ENCODE assay signal across 17 cellular contexts in genomic region chr3:29310865-29311264, GRCh38. TPM values are rescaled to one million over a fixed set of nuclear protein-coding genes. Genes with fewer than 3 reads are reported as not detected.
A peak's percentile ranks its signal among the peaks of the same experiment; 100 is the strongest.
DNase-seq lines count a peak whose midpoint lies in the region; ATAC-seq and TF ChIP-seq lines count a peak whose summit lies in the region.
"Had no signal": no experiment of that assay in that cellular context is flagged by ENCODE, and none has a peak within 500 bp of the region (broad histone marks: within the 10 kb centered on the region; RNA-seq: fewer than 3 reads in every experiment).

No MANE protein-coding gene starts in this region.

- TF ChIP-seq POLR2A in thyroid gland (IDR thresholded peaks at IDR 0.05), result no peak

- DNase-seq in BE2C, result peak; percentile 42
- DNase-seq in NCI-H69 (lab: John Stamatoyannopoulos, UW), result peak; percentile 22
- DNase-seq in thyroid gland, result no peak
- no peak for DNase-seq in mesothelial cell of epicardium (ENCODE audit: low spot score in 2 of 2, unreplicated experiment in 2 of 2)
- DNase-seq: AML-193; CD4-positive, alpha-beta memory T cell; DMS153; DMS79; GDM1; GM23248 had no signal

- no peaks in the 10 kb centered on the region for H3K36me3 Mint-ChIP-seq in mesothelial cell of epicardium
- H3K36me3 Mint-ChIP-seq: CD14-positive monocyte; CD4-positive, alpha-beta memory T cell had no signal

- H3K9me3 ChIP-seq in BE2C, result no peaks in the 10 kb centered on the region
- no peaks in the 10 kb centered on the region for H3K9me3 ChIP-seq in thyroid gland
- H3K9me3 ChIP-seq: BLaER1, HAP-1 had no signal

- intact Hi-C loops in thyroid gland (cut with DNase I), result no loop called here

- peak overlapping the region; percentile 46 to 67 (median 59) for H3K27ac ChIP-seq in thyroid gland
- H3K27ac ChIP-seq: BLaER1, GM23248, HL-60 had no signal

- no peaks in the 10 kb centered on the region for H3K27me3 Mint-ChIP-seq in mesothelial cell of epicardium (ENCODE audit: low read depth)
- H3K27me3 Mint-ChIP-seq: CD4-positive, alpha-beta memory T cell had no signal

- 96 to 97% methylated on average over 1 of the region's 1 CpG for WGBS in thyroid gland, 2 donors

- H3K27me3 ChIP-seq in BE2C (no peaks in the 10 kb centered on the region), thyroid gland (no peaks in the 10 kb centered on the region)
- H3K27me3 ChIP-seq: BLaER1 had no signal

- 0 out of 2 replicates have a peak, but pooled peaks cover 6% of the 10 kb centered on the region for H3K36me3 ChIP-seq in BE2C
- H3K36me3 ChIP-seq in thyroid gland, result no peaks in the 10 kb centered on the region
- H3K36me3 ChIP-seq: BLaER1, HAP-1 had no signal

- H3K27ac Mint-ChIP-seq in mesothelial cell of epicardium, result no peak overlapping the region
- H3K27ac Mint-ChIP-seq: CD14-positive monocyte; CD4-positive, alpha-beta memory T cell had no signal

- H3K4me1 ChIP-seq in BE2C, result peaks cover 37% of the 10 kb centered on the region
- peaks cover 42 to 62% of the 10 kb centered on the region in 2 donors for H3K4me1 ChIP-seq in thyroid gland
- H3K4me1 ChIP-seq: BLaER1, HAP-1 had no signal

- no peak overlapping the region for H3K4me3 Mint-ChIP-seq in mesothelial cell of epicardium
- H3K4me3 Mint-ChIP-seq: CD14-positive monocyte; CD4-positive, alpha-beta memory T cell had no signal

- H3K4me3 ChIP-seq in BE2C (ENCODE audit: low read depth, low read length) (peak overlapping the region; percentile 17), thyroid gland (replicated peaks in 1 of 3) (no peak overlapping the region)
- H3K4me3 ChIP-seq: BLaER1, GM23248, HAP-1 had no signal

- peaks cover 38% of the 10 kb centered on the region for H3K4me1 Mint-ChIP-seq in mesothelial cell of epicardium
- H3K4me1 Mint-ChIP-seq: CD14-positive monocyte; CD4-positive, alpha-beta memory T cell had no signal

- ATAC-seq in SK-N-SH treated with all-trans-retinoic acid at 6 μM for 48 hours (peak; percentile 40; the same call in 2 of the 3 replicates), GM18873 (IDR thresholded peaks at IDR 0.05; ENCODE audit: low FRiP score, unreplicated experiment) (no peak), GM18519 (IDR thresholded peaks at IDR 0.05; ENCODE audit: low FRiP score, unreplicated experiment) (no peak)

- TF ChIP-seq CTCF in BE2C (IDR thresholded peaks at IDR 0.05; ENCODE audit: low read depth, low read length) (no peak), thyroid gland (IDR thresholded peaks at IDR 0.05) (no peak), mesothelial cell of epicardium (IDR thresholded peaks at IDR 0.05; ENCODE audit: unreplicated experiment) (no peak)

- no peaks in the 10 kb centered on the region for H3K9me3 Mint-ChIP-seq in mesothelial cell of epicardium

TF ChIP-seq in SK-N-SH treated with all-trans-retinoic acid at 6 μM for 48 hours, 23 proteins besides CTCF, POLR2A, EP300 and RAD21 (continues in another document):
- TF ChIP-seq BACH2 (CRISPR knock-in tag; IDR thresholded peaks at IDR 0.05; ENCODE audit: borderline replicate concordance) (no peak), ZC3H10 (CRISPR knock-in tag; IDR thresholded peaks at IDR 0.05) (no peak), TOX (CRISPR knock-in tag; IDR thresholded peaks at IDR 0.05; ENCODE audit: borderline replicate concordance) (no peak), RARB (CRISPR knock-in tag; IDR thresholded peaks at IDR 0.05) (no peak), ZNF8 (CRISPR knock-in tag; IDR thresholded peaks at IDR 0.05) (no peak), GLIS3 (CRISPR knock-in tag; IDR thresholded peaks at IDR 0.05) (no peak), CSDC2 (CRISPR knock-in tag; IDR thresholded peaks at IDR 0.05) (no peak), ZNF70 (CRISPR knock-in tag; IDR thresholded peaks at IDR 0.05) (no peak), OSR1 (CRISPR knock-in tag; IDR thresholded peaks at IDR 0.05) (no peak), SNAI2 (CRISPR knock-in tag; IDR thresholded peaks at IDR 0.05) (no peak), ZFP3 (CRISPR knock-in tag; IDR thresholded peaks at IDR 0.05) (no peak), ZNF565 (CRISPR knock-in tag; conservative IDR thresholded peaks at IDR 0.05; ENCODE audit: low read depth) (no peak), TCF4 (CRISPR knock-in tag; IDR thresholded peaks at IDR 0.05; ENCODE audit: borderline replicate concordance) (peak; percentile 76), ESRRG (CRISPR knock-in tag; IDR thresholded peaks at IDR 0.05) (0 out of 2 replicates have a peak, but pooled peaks have one; percentile 15), ISL1 (CRISPR knock-in tag; IDR thresholded peaks at IDR 0.05) (no peak), ZFP30 (CRISPR knock-in tag; IDR thresholded peaks at IDR 0.05) (no peak), PPARA (CRISPR knock-in tag; IDR thresholded peaks at IDR 0.05; ENCODE audit: borderline replicate concordance) (no peak), ARNTL (CRISPR knock-in tag; IDR thresholded peaks at IDR 0.05; ENCODE audit: borderline replicate concordance, low read depth) (no peak), TSHZ2 (CRISPR knock-in tag; IDR thresholded peaks at IDR 0.05) (peak; percentile 74)
- TF ChIP-seq, protein P1, sequence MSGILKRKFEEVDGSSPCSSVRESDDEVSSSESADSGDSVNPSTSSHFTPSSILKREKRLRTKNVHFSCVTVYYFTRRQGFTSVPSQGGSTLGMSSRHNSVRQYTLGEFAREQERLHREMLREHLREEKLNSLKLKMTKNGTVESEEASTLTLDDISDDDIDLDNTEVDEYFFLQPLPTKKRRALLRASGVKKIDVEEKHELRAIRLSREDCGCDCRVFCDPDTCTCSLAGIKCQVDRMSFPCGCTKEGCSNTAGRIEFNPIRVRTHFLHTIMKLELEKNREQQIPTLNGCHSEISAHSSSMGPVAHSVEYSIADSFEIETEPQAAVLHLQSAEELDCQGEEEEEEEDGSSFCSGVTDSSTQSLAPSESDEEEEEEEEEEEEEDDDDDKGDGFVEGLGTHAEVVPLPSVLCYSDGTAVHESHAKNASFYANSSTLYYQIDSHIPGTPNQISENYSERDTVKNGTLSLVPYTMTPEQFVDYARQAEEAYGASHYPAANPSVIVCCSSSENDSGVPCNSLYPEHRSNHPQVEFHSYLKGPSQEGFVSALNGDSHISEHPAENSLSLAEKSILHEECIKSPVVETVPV (CRISPR knock-in tag; IDR thresholded peaks at IDR 0.05), result no peak
- TF ChIP-seq, protein P2, sequence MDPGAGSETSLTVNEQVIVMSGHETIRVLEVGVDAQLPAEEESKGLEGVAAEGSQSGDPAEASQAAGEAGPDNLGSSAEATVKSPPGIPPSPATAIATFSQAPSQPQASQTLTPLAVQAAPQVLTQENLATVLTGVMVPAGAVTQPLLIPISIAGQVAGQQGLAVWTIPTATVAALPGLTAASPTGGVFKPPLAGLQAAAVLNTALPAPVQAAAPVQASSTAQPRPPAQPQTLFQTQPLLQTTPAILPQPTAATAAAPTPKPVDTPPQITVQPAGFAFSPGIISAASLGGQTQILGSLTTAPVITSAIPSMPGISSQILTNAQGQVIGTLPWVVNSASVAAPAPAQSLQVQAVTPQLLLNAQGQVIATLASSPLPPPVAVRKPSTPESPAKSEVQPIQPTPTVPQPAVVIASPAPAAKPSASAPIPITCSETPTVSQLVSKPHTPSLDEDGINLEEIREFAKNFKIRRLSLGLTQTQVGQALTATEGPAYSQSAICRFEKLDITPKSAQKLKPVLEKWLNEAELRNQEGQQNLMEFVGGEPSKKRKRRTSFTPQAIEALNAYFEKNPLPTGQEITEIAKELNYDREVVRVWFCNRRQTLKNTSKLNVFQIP (CRISPR knock-in tag; IDR thresholded peaks at IDR 0.05; ENCODE audit: borderline replicate concordance, low read depth), result no peak
- TF ChIP-seq, protein P3, sequence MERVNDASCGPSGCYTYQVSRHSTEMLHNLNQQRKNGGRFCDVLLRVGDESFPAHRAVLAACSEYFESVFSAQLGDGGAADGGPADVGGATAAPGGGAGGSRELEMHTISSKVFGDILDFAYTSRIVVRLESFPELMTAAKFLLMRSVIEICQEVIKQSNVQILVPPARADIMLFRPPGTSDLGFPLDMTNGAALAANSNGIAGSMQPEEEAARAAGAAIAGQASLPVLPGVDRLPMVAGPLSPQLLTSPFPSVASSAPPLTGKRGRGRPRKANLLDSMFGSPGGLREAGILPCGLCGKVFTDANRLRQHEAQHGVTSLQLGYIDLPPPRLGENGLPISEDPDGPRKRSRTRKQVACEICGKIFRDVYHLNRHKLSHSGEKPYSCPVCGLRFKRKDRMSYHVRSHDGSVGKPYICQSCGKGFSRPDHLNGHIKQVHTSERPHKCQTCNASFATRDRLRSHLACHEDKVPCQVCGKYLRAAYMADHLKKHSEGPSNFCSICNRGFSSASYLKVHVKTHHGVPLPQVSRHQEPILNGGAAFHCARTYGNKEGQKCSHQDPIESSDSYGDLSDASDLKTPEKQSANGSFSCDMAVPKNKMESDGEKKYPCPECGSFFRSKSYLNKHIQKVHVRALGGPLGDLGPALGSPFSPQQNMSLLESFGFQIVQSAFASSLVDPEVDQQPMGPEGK (CRISPR knock-in tag; IDR thresholded peaks at IDR 0.05; ENCODE audit: borderline replicate concordance), result no peak

RNA-seq across cellular contexts. Expression of gene RBMS3, which starts 30.0 kb away (rescaled TPM):
- 29.4 TPM for polyA plus RNA-seq in BE2C (2012; ENCODE audit: insufficient read depth, insufficient read length, low read depth)
- 100 to 1,000 TPM; 116 to 171 (median 152) TPM for total RNA-seq in thyroid gland
- total RNA-seq in mesothelial cell of epicardium, result 42.5 to 46.3 TPM (median 45.4 TPM) in 3 replicates
- polyA plus RNA-seq: CD14-positive monocyte had no signal

Comparison
In these comparisons a context has a peak if more than half of its experiments do, and no peak if none do; other contexts are left out.
1. DNase-seq: peak in BE2C (single experiment) and NCI-H69 (single experiment); none in thyroid gland (0 of 2) and mesothelial cell of epicardium (0 of 2).